12 cellular contexts compared by ENCODE assay signal in the genomic region with DNA sequence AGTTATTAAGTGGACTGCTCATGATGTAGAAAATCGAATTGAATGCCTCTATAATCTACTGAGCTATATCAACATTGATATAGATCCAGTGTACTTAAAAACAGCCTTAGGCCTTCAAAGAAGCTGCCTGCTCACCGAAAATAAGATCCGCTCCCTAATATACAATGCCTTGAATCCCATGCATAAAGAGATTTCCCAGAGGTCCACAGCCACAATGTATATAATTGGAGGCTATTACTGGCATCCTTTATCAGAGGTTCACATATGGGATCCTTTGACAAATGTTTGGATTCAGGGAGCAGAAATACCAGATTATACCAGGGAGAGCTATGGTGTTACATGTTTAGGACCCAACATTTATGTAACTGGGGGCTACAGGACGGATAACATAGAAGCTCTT. TPM values are rescaled to one million over a fixed set of nuclear protein-coding genes. Genes with fewer than 3 reads are reported as not detected.
DNase-seq lines count a peak whose midpoint lies in the region; ATAC-seq, FAIRE-seq and TF ChIP-seq lines count a peak whose summit lies in the region.
"Had no signal": no experiment of that assay in that cellular context is flagged by ENCODE, and none has a peak within 500 bp of the region (broad histone marks: within the 10 kb centered on the region; RNA-seq: fewer than 3 reads in every experiment).

No MANE protein-coding gene starts in this region.

- peaks cover 7% of the 10 kb centered on the region for H3K9me3 Mint-ChIP-seq in glutamatergic neuron (ENCODE audit: unreplicated experiment)
- H3K9me3 Mint-ChIP-seq in stimulated activated effector memory CD8-positive, alpha-beta T cell treated with anti-CD3 and anti-CD28 coated beads, Interleukin-12 subunit alpha, Interleukin-12 subunit beta, amount 100 ng/mL, for 72 hours: no peaks in the 10 kb centered on the region

- H3K9me3 ChIP-seq in heart left ventricle (no peaks in the 10 kb centered on the region), Panc1 (ENCODE audit: control insufficient read depth, insufficient read depth, low read depth, low read length) (no peaks in the 10 kb centered on the region)

- in situ Hi-C loops in Panc1 (cut with HindIII; ENCODE audit: low pct_unique_long_range_greater_than_20kb, low sequenced_read_pairs): no loop called here

- H3K4me3 Mint-ChIP-seq in glutamatergic neuron (ENCODE audit: unreplicated experiment): peak overlapping the region; percentile 91
- peak overlapping the region; percentile 88 for H3K4me3 Mint-ChIP-seq in stimulated activated effector memory CD8-positive, alpha-beta T cell treated with anti-CD3 and anti-CD28 coated beads, Interleukin-12 subunit alpha, Interleukin-12 subunit beta, amount 100 ng/mL, for 72 hours

- POLR2A ChIA-PET in Panc1 (lab: Charles Lee): interaction anchor here (0.6 kb wide), 1 partner anchor 288 kb away, joined by 4 read pairs; no protein-coding TSS in a partner anchor

- no peaks in the 10 kb centered on the region for H3K36me3 ChIP-seq in heart left ventricle
- H3K36me3 ChIP-seq in Panc1 (ENCODE audit: control insufficient read depth, insufficient read depth, low read length): peaks cover 2% of the 10 kb centered on the region; the same call in 1 of the 2 replicates

- H3K4me3 ChIP-seq in heart left ventricle (peak overlapping the region in 9 of 12 donors; percentile 1 to 77 (median 72)), Panc1 (ENCODE audit: low read depth in 2 of 2, low read length in 2 of 2) (no peak overlapping the region)

- H3K4me1 ChIP-seq in heart left ventricle: peaks cover 0 to 15% (median 6%) of the 10 kb centered on the region in 12 donors
- H3K4me1 ChIP-seq in Panc1 (ENCODE audit: control insufficient read depth, insufficient read depth, low read length): peaks cover 18% of the 10 kb centered on the region; the same call in 1 of the 2 replicates

- no peak for ATAC-seq in heart left ventricle
- no peak for ATAC-seq in left cardiac atrium
- no peak for ATAC-seq in Panc1
- no peak for ATAC-seq in stimulated activated effector memory CD8-positive, alpha-beta T cell treated with anti-CD3 and anti-CD28 coated beads, Interleukin-12 subunit alpha, Interleukin-12 subunit beta, amount 100 ng/mL, for 72 hours
- ATAC-seq in GM19324 (IDR thresholded peaks at IDR 0.05; ENCODE audit: low FRiP score, unreplicated experiment): no peak

- CTCF ChIA-PET in Panc1 (lab: Charles Lee): no interaction called here

- peak overlapping the region; percentile 94 for H3K27ac Mint-ChIP-seq in glutamatergic neuron (ENCODE audit: unreplicated experiment)
- H3K27ac Mint-ChIP-seq in stimulated activated effector memory CD8-positive, alpha-beta T cell treated with anti-CD3 and anti-CD28 coated beads, Interleukin-12 subunit alpha, Interleukin-12 subunit beta, amount 100 ng/mL, for 72 hours: no peak overlapping the region

- 81 to 88% (median 85%) methylated on average over 4 of the region's 4 CpGs for WGBS in heart left ventricle, 4 donors

- no peaks in the 10 kb centered on the region for H3K27me3 ChIP-seq in heart left ventricle
- H3K27me3 ChIP-seq in Panc1 (ENCODE audit: control insufficient read depth, insufficient read depth, low read length): no peaks in the 10 kb centered on the region

- no peak for FAIRE-seq in RCC 7860 (lab: Jason Lieb, UNC)
- FAIRE-seq: bronchial epithelial cell, urothelium cell line had no signal

- TF ChIP-seq POLR2A in heart left ventricle (IDR thresholded peaks at IDR 0.05): no peak

- peaks cover 29% of the 10 kb centered on the region for H3K4me1 Mint-ChIP-seq in glutamatergic neuron (ENCODE audit: low read depth, unreplicated experiment)
- H3K4me1 Mint-ChIP-seq in stimulated activated effector memory CD8-positive, alpha-beta T cell treated with anti-CD3 and anti-CD28 coated beads, Interleukin-12 subunit alpha, Interleukin-12 subunit beta, amount 100 ng/mL, for 72 hours: peaks cover 26% of the 10 kb centered on the region

- intact Hi-C loops in heart left ventricle (cut with DNase I): loop anchor here in 1 of 10 donors (5.0 kb wide), 1 partner anchor 43 kb away; a partner anchor contains a TSS
- intact Hi-C loops in left cardiac atrium (cut with DNase I): loop anchor here in 1 of 2 donors (2.0 kb wide), 1 partner anchor 41 kb away; a partner anchor contains a TSS
- intact Hi-C loops in Panc1 (cut with micrococcal nuclease; ENCODE audit: unreplicated experiment): no loop called here

- H3K27me3 Mint-ChIP-seq in glutamatergic neuron (ENCODE audit: unreplicated experiment): peaks cover 14% of the 10 kb centered on the region

- BruUV-seq in Panc1 (replicated peaks; lab: Mats Ljungman, UMichigan): TSS peak; percentile 76

- DNase-seq in heart left ventricle: no peak
- no peak for DNase-seq in left cardiac atrium
- no peak for DNase-seq in Panc1 (ENCODE audit: low read depth, low spot score)
- no peak for DNase-seq in glutamatergic neuron
- DNase-seq in stimulated activated effector memory CD8-positive, alpha-beta T cell treated with anti-CD3 and anti-CD28 coated beads, Interleukin-12 subunit alpha, Interleukin-12 subunit beta, amount 100 ng/mL, for 72 hours (ENCODE audit: low spot score in 2 of 2): no peak
- no peak for DNase-seq in RCC 7860 (ENCODE audit: low spot score)
- DNase-seq in NCI-H1436 treated with DMSO at 0.1 percent for 48 hours (lab: John Stamatoyannopoulos, UW): no peak
- DNase-seq: activated T-cell treated with anti-CD3 and anti-CD28 coated beads, Interleukin-2, amount 50 U/mL, for 48 hours; stimulated activated CD4-positive, alpha-beta T cell treated with anti-CD3 and anti-CD28 coated beads, Interleukin-12 subunit alpha, Interleukin-12 subunit beta, amount 100 ng/mL, for 4 hours had no signal

- H3K27ac ChIP-seq in heart left ventricle: peak overlapping the region in 9 of 12 donors; percentile 4 to 70 (median 47)
- no peak overlapping the region for H3K27ac ChIP-seq in Panc1 (ENCODE audit: low read length)

- peaks cover 7% of the 10 kb centered on the region for H3K36me3 Mint-ChIP-seq in glutamatergic neuron (ENCODE audit: unreplicated experiment)
- H3K36me3 Mint-ChIP-seq in stimulated activated effector memory CD8-positive, alpha-beta T cell treated with anti-CD3 and anti-CD28 coated beads, Interleukin-12 subunit alpha, Interleukin-12 subunit beta, amount 100 ng/mL, for 72 hours: peaks cover 14% of the 10 kb centered on the region

- TF ChIP-seq CTCF in heart left ventricle (IDR thresholded peaks at IDR 0.05) (no peak), Panc1 (IDR thresholded peaks at IDR 0.05) (no peak), glutamatergic neuron (IDR thresholded peaks at IDR 0.05; ENCODE audit: partially characterized antibody, unreplicated experiment) (no peak)

RNA-seq across cellular contexts. Expression of a gene that starts 2.0 kb away (rescaled TPM):
- total RNA-seq in heart left ventricle (10 to 100 TPM in 6 of 9 donors, 1 to 10 TPM in 3; 7.1 to 15.1 (median 12.4) TPM), left cardiac atrium (10 to 100 TPM; 19.5 to 22.5 TPM), Panc1 (2021; ENCODE audit: unreplicated experiment) (9.5 TPM), glutamatergic neuron (ENCODE audit: unreplicated experiment) (76.0 TPM)
- polyA plus RNA-seq in heart left ventricle: 10 to 100 TPM; 10.1 to 14.2 TPM
- polyA plus RNA-seq in Panc1 (2012; ENCODE audit: insufficient read length): 5.5 TPM

RNA-seq across cellular contexts. Expression of a gene that starts 41.4 kb away (rescaled TPM):
- 1 to 10 TPM; 1.5 to 5.4 (median 3.0) TPM for total RNA-seq in heart left ventricle
- 1 to 10 TPM in 1 of 2 donors, under 1 TPM in 1; 0.80 to 2.0 TPM for polyA plus RNA-seq in heart left ventricle
- 1 to 10 TPM; 3.4 to 3.9 TPM for total RNA-seq in left cardiac atrium
- 6.2 TPM for total RNA-seq in Panc1 (2021; ENCODE audit: unreplicated experiment)
- 4.0 TPM for polyA plus RNA-seq in Panc1 (2012; ENCODE audit: insufficient read length)
- total RNA-seq in glutamatergic neuron (ENCODE audit: unreplicated experiment): 9.6 TPM

RNA-seq across cellular contexts. Expression of a gene that starts 41.4 kb away (rescaled TPM):
- total RNA-seq in heart left ventricle (not detected), left cardiac atrium (under 1 TPM in 1 of 2 donors, not detected in 1; 0.16 TPM), Panc1 (2021; ENCODE audit: unreplicated experiment) (0.23 TPM), glutamatergic neuron (ENCODE audit: unreplicated experiment) (0.32 TPM)
- under 1 TPM in 1 of 2 donors, not detected in 1; 0.11 TPM for polyA plus RNA-seq in heart left ventricle
- polyA plus RNA-seq in Panc1 (2012; ENCODE audit: insufficient read length): 0.27 TPM
- total RNA-seq: bronchial epithelial cell had no signal

Comparison
In these comparisons a context has a peak if more than half of its experiments do, and no peak if none do; other contexts are left out.
1. H3K4me3 ChIP-seq: peak in heart left ventricle (9 of 12); none in Panc1 (0 of 2).